In the genomic region with DNA sequence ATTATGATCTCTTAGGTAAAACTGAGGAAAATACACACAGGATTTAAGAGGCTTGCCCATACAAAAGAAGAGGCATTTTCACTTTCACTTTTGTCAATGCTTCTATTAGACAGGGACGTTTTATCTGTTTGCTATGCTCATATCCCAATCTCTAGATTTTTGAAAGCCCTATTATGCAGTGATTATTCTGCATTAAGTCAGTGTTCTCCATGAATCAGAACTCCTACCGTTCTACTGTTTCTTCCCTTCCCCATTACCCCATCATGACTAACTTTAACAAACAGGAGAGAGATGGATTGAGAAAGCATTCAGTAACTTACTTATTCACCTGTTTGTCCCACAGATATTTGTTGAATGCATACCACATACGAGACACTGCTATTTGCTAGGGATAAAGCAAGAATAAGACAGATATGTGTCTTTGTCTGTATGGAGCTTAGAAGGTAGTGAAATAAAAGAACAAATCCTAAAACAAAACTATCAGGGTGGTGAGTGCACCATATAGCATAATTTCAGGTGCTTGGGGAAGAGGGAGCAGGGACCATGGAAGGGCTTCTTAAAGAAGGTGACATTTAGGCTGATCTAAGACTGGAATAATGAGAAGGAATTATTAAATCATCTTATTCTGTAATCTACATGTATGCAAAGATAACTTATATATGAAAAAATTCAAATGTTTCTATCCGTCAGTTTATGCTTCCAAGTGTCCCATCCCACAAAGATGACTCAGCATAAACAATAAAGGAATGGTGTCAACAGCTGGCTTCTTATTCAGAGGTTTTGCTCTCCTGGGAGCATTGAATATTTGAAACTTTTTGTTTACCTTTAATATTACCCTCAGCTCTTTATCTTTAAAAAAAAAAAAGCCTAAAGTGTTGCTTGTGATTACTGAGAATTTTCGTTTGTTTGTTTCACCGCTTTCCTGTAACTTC, we compare ENCODE assay signal across 8 cellular contexts.
DNase-seq lines count a peak whose midpoint lies in the region; ATAC-seq lines count a peak whose summit lies in the region.

No MANE protein-coding gene starts in this region.

- peaks cover 0 to 2% of the 10 kb centered on the region in 2 donors for H3K36me3 Mint-ChIP-seq in CD4-positive, alpha-beta memory T cell

- CTCF ChIA-PET in CD4-positive, alpha-beta memory T cell (lab: Charles Lee; ENCODE audit: partially characterized antibody): no interaction called here

- H3K4me1 ChIP-seq in CD4-positive, alpha-beta memory T cell (ENCODE audit: insufficient read depth, low read length): no peaks in the 10 kb centered on the region
- H3K4me1 ChIP-seq in mucosa of rectum (ENCODE audit: control insufficient read depth in 2 of 2, insufficient read depth in 2 of 2, low read length in 2 of 2): peaks cover 0 to 3% of the 10 kb centered on the region in 2 donors

- H3K27me3 Mint-ChIP-seq in CD4-positive, alpha-beta memory T cell: peaks cover 5 to 10% of the 10 kb centered on the region in 2 donors

- no peaks in the 10 kb centered on the region for H3K27me3 ChIP-seq in CD4-positive, alpha-beta memory T cell (ENCODE audit: insufficient read depth, low read length)
- H3K27me3 ChIP-seq in mucosa of rectum (ENCODE audit: control insufficient read depth in 2 of 2, insufficient read depth in 2 of 2, low read length in 2 of 2): no peaks in the 10 kb centered on the region

- intact Hi-C loops in CD4-positive, alpha-beta memory T cell (cut with micrococcal nuclease): no loop called here
- intact Hi-C loops in head of caudate nucleus (cut with DNase I): no loop called here

- H3K9me3 ChIP-seq in CD4-positive, alpha-beta memory T cell (ENCODE audit: control insufficient read depth in 1 of 2, low read length in 2 of 2): no peaks in the 10 kb centered on the region
- no peaks in the 10 kb centered on the region for H3K9me3 ChIP-seq in mucosa of rectum (ENCODE audit: control insufficient read depth in 2 of 2, low read length in 2 of 2)

- peak in 4 of 5 donors; percentile 9 to 25 (median 14) for DNase-seq in CD4-positive, alpha-beta memory T cell
- DNase-seq in HS-5 (ENCODE audit: low read depth): peak; percentile 1
- DNase-seq in head of caudate nucleus: no peak
- no peak for DNase-seq in activated CD4-positive, CD25-positive, alpha-beta regulatory T cell (lab: John Stamatoyannopoulos, UW)
- DNase-seq in NK-92 treated with Interleukin-12 subunit alpha and Interleukin-12 subunit beta, amount 100 ng/mL, for 24 hours (lab: John Stamatoyannopoulos, UW): no peak

- no peaks in the 10 kb centered on the region for H3K36me3 ChIP-seq in CD4-positive, alpha-beta memory T cell (ENCODE audit: insufficient read depth, low read length)
- H3K36me3 ChIP-seq in mucosa of rectum (ENCODE audit: control insufficient read depth in 2 of 2, insufficient read depth in 2 of 2, low read length in 2 of 2): no peaks in the 10 kb centered on the region

- peak overlapping the region in 6 of 7 donors; percentile 4 to 86 (median 78) for H3K27ac Mint-ChIP-seq in CD4-positive, alpha-beta memory T cell

- H3K4me3 Mint-ChIP-seq in CD4-positive, alpha-beta memory T cell: peak overlapping the region; percentile 84 to 96 (median 88)

- H3K4me1 Mint-ChIP-seq in CD4-positive, alpha-beta memory T cell: peaks cover 10 to 12% (median 11%) of the 10 kb centered on the region in 4 donors

- H3K9ac ChIP-seq in mucosa of rectum (ENCODE audit: low read depth in 1 of 2, low read length in 2 of 2): peak overlapping the region in 1 of 2 donors; percentile 56

- H3K4me3 ChIP-seq in CD4-positive, alpha-beta memory T cell (ENCODE audit: low read length in 2 of 2): peak overlapping the region; percentile 42 to 71
- H3K4me3 ChIP-seq in mucosa of rectum (ENCODE audit: low read length in 2 of 2): peak overlapping the region; percentile 53 to 72

- no peak overlapping the region for H3K27ac ChIP-seq in CD4-positive, alpha-beta memory T cell (ENCODE audit: low read depth, low read length)
- H3K27ac ChIP-seq in angular gyrus (ENCODE audit: low read depth, low read length) (peak overlapping the region; percentile 24), mucosa of rectum (ENCODE audit: low read depth in 2 of 2, low read length in 2 of 2) (peak overlapping the region in 1 of 2 donors; percentile 27)

- POLR2A ChIA-PET in CD4-positive, alpha-beta memory T cell (lab: Charles Lee; ENCODE audit: partially characterized antibody): no interaction called here

- H3K9me3 Mint-ChIP-seq in CD4-positive, alpha-beta memory T cell: peaks cover 0 to 8% (median 2%) of the 10 kb centered on the region in 8 donors

- peak; percentile 86 for ATAC-seq in GM19452 (IDR thresholded peaks at IDR 0.05; ENCODE audit: unreplicated experiment)

Comparison
In these comparisons a context has a peak if more than half of its experiments do, and no peak if none do; other contexts are left out.
1. DNase-seq: peak in CD4-positive, alpha-beta memory T cell (4 of 5) and HS-5 (single experiment); none in head of caudate nucleus (0 of 42), activated CD4-positive, CD25-positive, alpha-beta regulatory T cell (0 of 4) and NK-92 treated with Interleukin-12 subunit alpha and Interleukin-12 subunit beta, amount 100 ng/mL, for 24 hours (single experiment).